Comparison of ENCODE assay signal across 10 cellular contexts in the genomic region with DNA sequence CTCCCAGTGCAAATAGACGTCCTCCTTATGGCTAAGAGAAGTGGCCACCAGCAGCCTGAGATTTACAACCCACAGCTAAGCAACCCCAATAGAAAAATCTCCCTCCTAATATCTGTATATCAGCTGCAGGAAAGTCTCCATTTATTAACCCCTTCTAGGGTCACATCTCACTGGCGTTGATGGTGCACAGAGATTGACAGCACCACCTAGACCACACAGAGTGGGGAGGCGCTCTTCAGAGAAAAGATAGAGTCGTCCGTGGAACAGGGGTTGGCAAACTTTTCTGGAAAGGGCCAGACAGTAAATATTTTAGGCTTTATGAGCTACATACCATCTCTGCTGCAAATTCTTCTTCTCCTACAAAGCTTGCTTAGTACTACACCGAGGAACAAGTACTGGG.
"Had no signal": no experiment of that assay in that cellular context is flagged by ENCODE, and none has a peak within 500 bp of the region (broad histone marks: within the 10 kb centered on the region; RNA-seq: fewer than 3 reads in every experiment).

No MANE protein-coding gene starts in this region.

- ATAC-seq: HCT116 had no signal

- H3K9me3 ChIP-seq: HAP-1 had no signal

- H2AFZ ChIP-seq: GM23248 had no signal

- H3K4me3 ChIP-seq: GM23248, HAP-1 had no signal

- FAIRE-seq: H1, H54 had no signal

- H3K9ac ChIP-seq: GM23248 had no signal

- H3K36me3 ChIP-seq: HAP-1 had no signal

- H3K9me3 Mint-ChIP-seq: HFFc6 had no signal

- H3K4me1 ChIP-seq: HAP-1 had no signal

- H3K27ac ChIP-seq: GM23248 had no signal

- H3K27ac Mint-ChIP-seq: H9, HFFc6 had no signal

- DNase-seq: GM23248, GOT3, H7, H9, HCEC 1CT, HFFc6 had no signal

- H3K4me3 Mint-ChIP-seq: H9, HFFc6 had no signal
